ENCODE assay signal across 10 cellular contexts in genomic region chr11:44607324-44607962, GRCh38. TPM values are rescaled to one million over a fixed set of nuclear protein-coding genes. Genes with fewer than 3 reads are reported as not detected.
DNase-seq lines count a peak whose midpoint lies in the region; ATAC-seq and TF ChIP-seq lines count a peak whose summit lies in the region.
"Had no signal": no experiment of that assay in that cellular context is flagged by ENCODE, and none has a peak within 500 bp of the region (broad histone marks: within the 10 kb centered on the region; RNA-seq: fewer than 3 reads in every experiment).

No MANE protein-coding gene starts in this region.

- peak in 1 of 2 donors; percentile 41 for DNase-seq in activated T-cell treated with anti-CD3 and anti-CD28 coated beads, Interleukin-2, amount 50 U/mL, for 72 hours
- no peak for DNase-seq in activated T-cell treated with anti-CD3 and anti-CD28 coated beads, Interleukin-2, amount 50 U/mL, for 4 hours
- DNase-seq in RWPE2 (ENCODE audit: low spot score) (no peak), epithelial cell of esophagus (ENCODE audit: low read depth) (peak; percentile 35), right atrium auricular region (ENCODE audit: low spot score) (no peak), Caco-2 (no peak)
- DNase-seq in stimulated activated effector memory CD8-positive, alpha-beta T cell treated with anti-CD3 and anti-CD28 coated beads, Interleukin-12 subunit alpha, Interleukin-12 subunit beta, amount 100 ng/mL, for 72 hours (ENCODE audit: low spot score in 2 of 2), result no peak
- no peak for DNase-seq in activated CD4-positive, CD25-positive, alpha-beta regulatory T cell treated with anti-CD3 and anti-CD28 coated beads, Interleukin-2, amount 50 U/mL, for 72 hours
- DNase-seq: C1 segment of cervical spinal cord, gastrocnemius medialis had no signal

- H3K36me3 Mint-ChIP-seq in activated T-cell treated with anti-CD3 and anti-CD28 coated beads, Interleukin-2, amount 50 U/mL, for 72 hours (ENCODE audit: insufficient read depth in 2 of 2), result peaks cover 14 to 35% of the 10 kb centered on the region in 2 donors
- H3K36me3 Mint-ChIP-seq in activated T-cell treated with anti-CD3 and anti-CD28 coated beads, Interleukin-2, amount 50 U/mL, for 4 hours (ENCODE audit: insufficient read depth), result peaks cover 49% of the 10 kb centered on the region
- H3K36me3 Mint-ChIP-seq in stimulated activated effector memory CD8-positive, alpha-beta T cell treated with anti-CD3 and anti-CD28 coated beads, Interleukin-12 subunit alpha, Interleukin-12 subunit beta, amount 100 ng/mL, for 72 hours, result peaks cover 100% of the 10 kb centered on the region
- no peaks in the 10 kb centered on the region for H3K36me3 Mint-ChIP-seq in Caco-2 (ENCODE audit: insufficient read depth, unreplicated experiment)

- no peaks in the 10 kb centered on the region for H3K9me3 Mint-ChIP-seq in activated T-cell treated with anti-CD3 and anti-CD28 coated beads, Interleukin-2, amount 50 U/mL, for 72 hours
- no peaks in the 10 kb centered on the region for H3K9me3 Mint-ChIP-seq in activated T-cell treated with anti-CD3 and anti-CD28 coated beads, Interleukin-2, amount 50 U/mL, for 4 hours
- no peaks in the 10 kb centered on the region for H3K9me3 Mint-ChIP-seq in stimulated activated effector memory CD8-positive, alpha-beta T cell treated with anti-CD3 and anti-CD28 coated beads, Interleukin-12 subunit alpha, Interleukin-12 subunit beta, amount 100 ng/mL, for 72 hours
- no peaks in the 10 kb centered on the region for H3K9me3 Mint-ChIP-seq in Caco-2 (ENCODE audit: unreplicated experiment)

- no peaks in the 10 kb centered on the region for H3K9me3 ChIP-seq in RWPE2 (ENCODE audit: severe bottlenecking)
- H3K9me3 ChIP-seq in right atrium auricular region, result no peaks in the 10 kb centered on the region
- H3K9me3 ChIP-seq in Caco-2, result no peaks in the 10 kb centered on the region
- H3K9me3 ChIP-seq: gastrocnemius medialis had no signal

- H3K36me3 ChIP-seq in RWPE2 (ENCODE audit: low read depth) (peaks cover 25% of the 10 kb centered on the region), right atrium auricular region (no peaks in the 10 kb centered on the region), Caco-2 (ENCODE audit: control insufficient read depth, insufficient read depth, low read length) (no peaks in the 10 kb centered on the region)

- no peaks in the 10 kb centered on the region for H3K27me3 ChIP-seq in RWPE2 (ENCODE audit: insufficient read depth, poor library complexity, severe bottlenecking)
- no peaks in the 10 kb centered on the region for H3K27me3 ChIP-seq in right atrium auricular region
- H3K27me3 ChIP-seq in Caco-2 (replicated peaks; ENCODE audit: control insufficient read depth, insufficient read depth, low read length), result no peaks in the 10 kb centered on the region
- H3K27me3 ChIP-seq: gastrocnemius medialis had no signal

- no peaks in the 10 kb centered on the region for H3K27me3 Mint-ChIP-seq in activated T-cell treated with anti-CD3 and anti-CD28 coated beads, Interleukin-2, amount 50 U/mL, for 72 hours (ENCODE audit: low read depth)
- no peaks in the 10 kb centered on the region for H3K27me3 Mint-ChIP-seq in activated T-cell treated with anti-CD3 and anti-CD28 coated beads, Interleukin-2, amount 50 U/mL, for 4 hours (ENCODE audit: low read depth)
- H3K27me3 Mint-ChIP-seq in Caco-2 (ENCODE audit: insufficient read depth, unreplicated experiment), result no peaks in the 10 kb centered on the region

- peaks cover 81% of the 10 kb centered on the region for H3K4me1 Mint-ChIP-seq in activated T-cell treated with anti-CD3 and anti-CD28 coated beads, Interleukin-2, amount 50 U/mL, for 72 hours (ENCODE audit: low read depth)
- peaks cover 69% of the 10 kb centered on the region for H3K4me1 Mint-ChIP-seq in activated T-cell treated with anti-CD3 and anti-CD28 coated beads, Interleukin-2, amount 50 U/mL, for 4 hours (ENCODE audit: low read depth)
- H3K4me1 Mint-ChIP-seq in stimulated activated effector memory CD8-positive, alpha-beta T cell treated with anti-CD3 and anti-CD28 coated beads, Interleukin-12 subunit alpha, Interleukin-12 subunit beta, amount 100 ng/mL, for 72 hours, result peaks cover 78% of the 10 kb centered on the region
- peaks cover 9% of the 10 kb centered on the region for H3K4me1 Mint-ChIP-seq in Caco-2 (ENCODE audit: low read depth, unreplicated experiment)

- no peak overlapping the region for H3K27ac ChIP-seq in RWPE2 (ENCODE audit: poor library complexity, severe bottlenecking)
- no peak overlapping the region for H3K27ac ChIP-seq in right atrium auricular region
- H3K27ac ChIP-seq: gastrocnemius medialis had no signal

- no peak for TF ChIP-seq CTCF in RWPE2 (IDR thresholded peaks at IDR 0.05; ENCODE audit: poor library complexity, severe bottlenecking)
- no peak for TF ChIP-seq CTCF in epithelial cell of esophagus (IDR thresholded peaks at IDR 0.05; ENCODE audit: insufficient read depth, low read depth, low read length, missing control alignments)
- no peak for TF ChIP-seq CTCF in right atrium auricular region (IDR thresholded peaks at IDR 0.05)
- TF ChIP-seq CTCF in Caco-2 (IDR thresholded peaks at IDR 0.05; ENCODE audit: insufficient read depth in 1 of 2, low read depth in 1 of 2, low read length in 1 of 2, severe bottlenecking in 1 of 2, unreplicated experiment in 1 of 2), result no peak

- no TSS peak for BruUV-seq in Caco-2 (replicated peaks; lab: Mats Ljungman, UMichigan)

- H3K4me1 ChIP-seq in RWPE2 (ENCODE audit: insufficient read depth, poor library complexity, severe bottlenecking) (no peaks in the 10 kb centered on the region), right atrium auricular region (peaks cover 0 to 48% of the 10 kb centered on the region in 2 donors), Caco-2 (no peaks in the 10 kb centered on the region)

- no peak overlapping the region for H3K4me3 Mint-ChIP-seq in activated T-cell treated with anti-CD3 and anti-CD28 coated beads, Interleukin-2, amount 50 U/mL, for 72 hours
- H3K4me3 Mint-ChIP-seq in activated T-cell treated with anti-CD3 and anti-CD28 coated beads, Interleukin-2, amount 50 U/mL, for 4 hours, result no peak overlapping the region
- H3K4me3 Mint-ChIP-seq in stimulated activated effector memory CD8-positive, alpha-beta T cell treated with anti-CD3 and anti-CD28 coated beads, Interleukin-12 subunit alpha, Interleukin-12 subunit beta, amount 100 ng/mL, for 72 hours, result no peak overlapping the region
- no peak overlapping the region for H3K4me3 Mint-ChIP-seq in Caco-2 (ENCODE audit: unreplicated experiment)

- H3K27ac Mint-ChIP-seq in activated T-cell treated with anti-CD3 and anti-CD28 coated beads, Interleukin-2, amount 50 U/mL, for 72 hours, result no peak overlapping the region
- H3K27ac Mint-ChIP-seq in stimulated activated effector memory CD8-positive, alpha-beta T cell treated with anti-CD3 and anti-CD28 coated beads, Interleukin-12 subunit alpha, Interleukin-12 subunit beta, amount 100 ng/mL, for 72 hours, result peak overlapping the region; percentile 85
- H3K27ac Mint-ChIP-seq in Caco-2 (ENCODE audit: unreplicated experiment), result no peak overlapping the region

- CTCF ChIA-PET in Caco-2 (lab: Charles Lee), result interaction anchor here (0.5 to 1.5 kb wide), 2 partner anchors 9 to 42 kb away, joined by 4 to 6 read pairs; no protein-coding TSS in a partner anchor

- ATAC-seq in activated T-cell treated with anti-CD3 and anti-CD28 coated beads, Interleukin-2, amount 50 U/mL, for 72 hours (replicated peaks in 1 of 2), result peak; percentile 27 to 41
- ATAC-seq in activated T-cell treated with anti-CD3 and anti-CD28 coated beads, Interleukin-2, amount 50 U/mL, for 4 hours, result no peak
- peak; percentile 49 for ATAC-seq in RWPE2 (ENCODE audit: low read depth)
- ATAC-seq in stimulated activated effector memory CD8-positive, alpha-beta T cell treated with anti-CD3 and anti-CD28 coated beads, Interleukin-12 subunit alpha, Interleukin-12 subunit beta, amount 100 ng/mL, for 72 hours, result peak; percentile 64
- ATAC-seq: gastrocnemius medialis had no signal

- POLR2A ChIA-PET in Caco-2 (lab: Charles Lee), result no interaction called here

- H3K4me3 ChIP-seq in RWPE2 (ENCODE audit: severe bottlenecking) (no peak overlapping the region), epithelial cell of esophagus (ENCODE audit: low read length) (no peak overlapping the region), right atrium auricular region (no peak overlapping the region), Caco-2 (ENCODE audit: low read depth, low read length) (no peak overlapping the region)
- H3K4me3 ChIP-seq: gastrocnemius medialis had no signal

- intact Hi-C loops in Caco-2 (cut with micrococcal nuclease; ENCODE audit: unreplicated experiment), result no loop called here

RNA-seq across cellular contexts. Expression of gene CD82, which starts 42.0 kb away (rescaled TPM):
- total RNA-seq in activated T-cell treated with anti-CD3 and anti-CD28 coated beads, Interleukin-2, amount 50 U/mL, for 72 hours, result 100 to 1,000 TPM; 364 to 421 TPM
- total RNA-seq in activated T-cell treated with anti-CD3 and anti-CD28 coated beads, Interleukin-2, amount 50 U/mL, for 4 hours, result 100 to 1,000 TPM; 364 to 594 (median 428) TPM
- total RNA-seq in right atrium auricular region (10 to 100 TPM in 1 of 2 donors, 1 to 10 TPM in 1; 6.8 to 17.7 TPM), Caco-2 (2022) (3.7 and 4.3 TPM in 2 replicates)

Comparison
In these comparisons a context has a peak if more than half of its experiments do, and no peak if none do; other contexts are left out.
1. ATAC-seq: peak in activated T-cell treated with anti-CD3 and anti-CD28 coated beads, Interleukin-2, amount 50 U/mL, for 72 hours (2 of 2), RWPE2 (single experiment) and stimulated activated effector memory CD8-positive, alpha-beta T cell treated with anti-CD3 and anti-CD28 coated beads, Interleukin-12 subunit alpha, Interleukin-12 subunit beta, amount 100 ng/mL, for 72 hours (single experiment); none in activated T-cell treated with anti-CD3 and anti-CD28 coated beads, Interleukin-2, amount 50 U/mL, for 4 hours (0 of 2).
2. RNA of gene CD82, which starts 42.0 kb away (total RNA-seq): 364 to 594 TPM in activated T-cell treated with anti-CD3 and anti-CD28 coated beads, Interleukin-2, amount 50 U/mL, for 4 hours and 364 to 421 TPM in activated T-cell treated with anti-CD3 and anti-CD28 coated beads, Interleukin-2, amount 50 U/mL, for 72 hours; 6.8 to 17.7 TPM in right atrium auricular region and 3.7 to 4.3 TPM in Caco-2; every median in the first group is over 10 times any median in the second.